In genomic region chr6:53258774-53259155, GRCh38 we compare ENCODE assay signal across 29 cellular contexts.
DNase-seq lines count a peak whose midpoint lies in the region; ATAC-seq and TF ChIP-seq lines count a peak whose summit lies in the region.
"Had no signal": no experiment of that assay in that cellular context is flagged by ENCODE, and none has a peak within 500 bp of the region (broad histone marks: within the 10 kb centered on the region; RNA-seq: fewer than 3 reads in every experiment).

No MANE protein-coding gene starts in this region.

- intact Hi-C loops in CD14-positive monocyte (cut with micrococcal nuclease), result no loop called here

- no peaks in the 10 kb centered on the region for H3K4me1 ChIP-seq in endodermal cell (ENCODE audit: control insufficient read depth, insufficient read depth, low read length)
- H3K4me1 ChIP-seq: body of pancreas, gastrocnemius medialis, neural progenitor cell, SJSA1 had no signal

- H3K4me3 ChIP-seq in endodermal cell (ENCODE audit: low read length), result no peak overlapping the region
- H3K4me3 ChIP-seq: adrenal gland; BLaER1 treated with 17β-estradiol and CSF1 and Interleukin-3, amounts not matched to agents 10 nM and 100 nM; body of pancreas; dorsolateral prefrontal cortex; gastrocnemius medialis; GM23248; hepatocyte; neural progenitor cell; SJSA1 had no signal

- H3K27me3 Mint-ChIP-seq in CD14-positive monocyte (ENCODE audit: low read depth in 3 of 3), result no peaks in the 10 kb centered on the region
- no peaks in the 10 kb centered on the region for H3K27me3 Mint-ChIP-seq in endodermal cell (ENCODE audit: insufficient read depth)

- H3K9me3 Mint-ChIP-seq in CD14-positive monocyte (peaks cover 12 to 21% (median 18%) of the 10 kb centered on the region in 7 donors), endodermal cell (no peaks in the 10 kb centered on the region)
- H3K9me3 Mint-ChIP-seq: activated naive CD4-positive, alpha-beta T cell treated with anti-CD3 and anti-CD28 coated beads for 36 hours; HFFc6; neural progenitor cell had no signal

- H3K27ac Mint-ChIP-seq in CD14-positive monocyte, result peak overlapping the region in 5 of 7 donors; percentile 42 to 76 (median 70)
- H3K27ac Mint-ChIP-seq in endodermal cell, result no peak overlapping the region
- H3K27ac Mint-ChIP-seq: activated naive CD4-positive, alpha-beta T cell treated with anti-CD3 and anti-CD28 coated beads for 36 hours; activated T-cell treated with anti-CD3 and anti-CD28 coated beads, Interleukin-2, amount 50 U/mL, for 72 hours; HFFc6; neural progenitor cell had no signal

- H3K9ac ChIP-seq in endodermal cell (ENCODE audit: extremely low read depth, low read length, poor library complexity, severe bottlenecking), result no peak overlapping the region
- H3K9ac ChIP-seq: BLaER1 treated with 17β-estradiol and CSF1 and Interleukin-3, amounts not matched to agents 10 nM and 100 nM; GM23248; KMS-11; neural progenitor cell had no signal

- peaks cover 32% of the 10 kb centered on the region for H3K36me3 ChIP-seq in endodermal cell (ENCODE audit: control insufficient read depth, insufficient read depth, low read length)
- H3K36me3 ChIP-seq: gastrocnemius medialis had no signal

- WGBS in endodermal cell (ENCODE audit: insufficient coverage in 1 of 2, insufficient read length in 1 of 2), 2 experiments, result 91 to 94% methylated on average over 5 of the region's 5 CpGs

- no peaks in the 10 kb centered on the region for H3K9me3 ChIP-seq in endodermal cell (ENCODE audit: control insufficient read depth, low read length)
- H3K9me3 ChIP-seq: adrenal gland, body of pancreas, gastrocnemius medialis, SJSA1 had no signal

- DNase-seq in CD14-positive monocyte (ENCODE audit: low spot score), result no peak
- DNase-seq in GF-D8 (lab: John Stamatoyannopoulos, UW), result peak; percentile 28
- peak; percentile 32 for DNase-seq in OCI-M1 (lab: John Stamatoyannopoulos, UW)
- peak; percentile 36 for DNase-seq in endodermal cell
- DNase-seq in HT-29 (ENCODE audit: low spot score), result no peak
- no peak for DNase-seq in NCI-H510A treated with DMSO at 0.1 percent for 48 hours (lab: John Stamatoyannopoulos, UW)
- DNase-seq: activated CD4-positive, alpha-beta T cell treated with anti-CD3 and anti-CD28 coated beads, Interleukin-2, amount 50 U/mL, for 1 hour; activated naive CD4-positive, alpha-beta T cell treated with anti-CD3 and anti-CD28 coated beads for 36 hours; activated T-cell treated with anti-CD3 and anti-CD28 coated beads, Interleukin-2, amount 50 U/mL, for 72 hours; body of pancreas; Calu3; cerebellar nuclear complex; dorsolateral prefrontal cortex; gastrocnemius medialis; GM23248; HFFc6; NCI-H1694 treated with DMSO at 0.1 percent for 48 hours; posterior cingulate gyrus; right cardiac atrium; stimulated activated CD4-positive, alpha-beta T cell treated with anti-CD3 and anti-CD28 coated beads, Interleukin-2, amount 100 ng/mL, for 48 hours; trophoblast cell had no signal

- no peak for ATAC-seq in HG02973 (IDR thresholded peaks at IDR 0.05; ENCODE audit: unreplicated experiment)
- ATAC-seq: activated T-cell treated with anti-CD3 and anti-CD28 coated beads, Interleukin-2, amount 50 U/mL, for 72 hours; body of pancreas; gastrocnemius medialis had no signal

- H3K36me3 Mint-ChIP-seq in CD14-positive monocyte (peaks cover 66 to 79% of the 10 kb centered on the region in 2 donors), endodermal cell (ENCODE audit: low read depth) (peaks cover 46% of the 10 kb centered on the region)

- no peak for TF ChIP-seq CTCF in CD14-positive monocyte (IDR thresholded peaks at IDR 0.05)
- no peak for TF ChIP-seq CTCF in endodermal cell (conservative IDR thresholded peaks at IDR 0.05)

- H3K4me1 Mint-ChIP-seq in CD14-positive monocyte, result peaks cover 9% of the 10 kb centered on the region
- H3K4me1 Mint-ChIP-seq in endodermal cell, result no peaks in the 10 kb centered on the region
- H3K4me1 Mint-ChIP-seq: neural progenitor cell had no signal

- H3K4me3 Mint-ChIP-seq in CD14-positive monocyte (no peak overlapping the region), endodermal cell (no peak overlapping the region)
- H3K4me3 Mint-ChIP-seq: activated naive CD4-positive, alpha-beta T cell treated with anti-CD3 and anti-CD28 coated beads for 36 hours; activated T-cell treated with anti-CD3 and anti-CD28 coated beads, Interleukin-2, amount 50 U/mL, for 72 hours; HFFc6; neural progenitor cell had no signal

- H3K27me3 ChIP-seq in endodermal cell (ENCODE audit: control insufficient read depth, insufficient read depth, low read length, poor library complexity, severe bottlenecking), result no peaks in the 10 kb centered on the region
- H3K27me3 ChIP-seq: adrenal gland; BLaER1 treated with 17β-estradiol and CSF1 and Interleukin-3, amounts not matched to agents 10 nM and 100 nM; body of pancreas; dorsolateral prefrontal cortex; gastrocnemius medialis; hepatocyte; neural progenitor cell; SJSA1 had no signal

- H3K27ac ChIP-seq in endodermal cell (ENCODE audit: low read depth, low read length), result no peak overlapping the region
- H3K27ac ChIP-seq: BLaER1 treated with 17β-estradiol and CSF1 and Interleukin-3, amounts not matched to agents 10 nM and 100 nM; body of pancreas; gastrocnemius medialis; GM23248; hepatocyte; KMS-11; neural progenitor cell; SJSA1; VCaP had no signal

Comparison
In these comparisons a context has a peak if more than half of its experiments do, and no peak if none do; other contexts are left out.
1. DNase-seq: peak in GF-D8 (single experiment), OCI-M1 (single experiment) and endodermal cell (single experiment); none in CD14-positive monocyte (single experiment), HT-29 (single experiment) and NCI-H510A treated with DMSO at 0.1 percent for 48 hours (single experiment).